In the genomic region with DNA sequence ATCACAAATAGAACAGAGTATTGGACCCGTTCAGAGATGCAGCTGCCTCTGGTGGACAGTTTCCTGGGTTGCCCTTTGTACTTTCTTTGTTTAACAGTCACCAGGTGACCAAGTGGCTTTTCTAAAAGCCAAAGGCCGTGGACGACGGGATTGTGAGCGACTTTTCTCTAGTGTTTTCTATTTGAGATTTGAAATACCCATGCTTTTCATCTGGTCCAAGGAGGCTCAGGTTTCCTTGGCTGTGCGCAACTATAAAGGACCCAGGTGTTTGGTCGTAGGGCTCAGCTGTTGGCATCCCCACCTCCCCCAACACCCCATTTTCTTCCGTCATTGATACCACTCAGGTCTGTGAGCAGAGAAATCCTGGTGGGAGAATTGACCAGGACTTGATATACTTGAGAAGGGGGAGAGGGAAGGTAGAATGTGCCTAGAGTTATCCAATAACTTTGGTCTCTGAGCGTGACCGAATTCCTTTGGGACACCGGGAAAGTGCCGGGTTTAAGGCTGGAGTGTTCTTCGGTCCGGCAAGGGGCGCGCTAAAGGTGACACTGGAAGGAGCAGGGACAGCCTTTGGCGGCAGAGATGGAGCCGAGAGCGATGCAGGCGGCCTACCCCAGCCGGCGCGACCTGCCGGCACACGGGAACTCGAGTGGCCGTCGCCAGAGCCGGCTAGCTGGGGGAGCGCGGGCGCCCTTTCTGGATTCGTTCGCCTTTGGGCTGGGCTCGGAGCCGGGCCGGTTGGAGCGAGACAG, we compare ENCODE assay signal across 8 cellular contexts.
DNase-seq lines count a peak whose midpoint lies in the region; ATAC-seq and TF ChIP-seq lines count a peak whose summit lies in the region.

No MANE protein-coding gene starts in this region.

- no peak for TF ChIP-seq CTCF in MCF 10A (IDR thresholded peaks at IDR 0.05; ENCODE audit: unreplicated experiment)

- peak overlapping the region; percentile 71 for H3K27ac Mint-ChIP-seq in MCF 10A (ENCODE audit: low read depth, unreplicated experiment)

- no TSS peak for BruUV-seq in MCF 10A (replicated peaks; lab: Mats Ljungman, UMichigan)

- DNase-seq in MG63 (no peak), MCF 10A (ENCODE audit: unreplicated experiment) (no peak), ureter (ENCODE audit: low spot score) (no peak), DMS 273 (lab: John Stamatoyannopoulos, UW; ENCODE audit: unreplicated experiment) (no peak)
- DNase-seq in stimulated activated CD4-positive, alpha-beta T cell treated with anti-CD3 and anti-CD28 coated beads, Interleukin-2, amount 100 ng/mL, for 48 hours = no peak
- DNase-seq in effector CD4-positive, alpha-beta T cell = no peak

- H3K9me3 Mint-ChIP-seq in MCF 10A (ENCODE audit: unreplicated experiment) = no peaks in the 10 kb centered on the region

- no peaks in the 10 kb centered on the region for H3K27me3 Mint-ChIP-seq in MCF 10A (ENCODE audit: insufficient read depth, unreplicated experiment)

- H3K36me3 ChIP-seq in MG63 = peaks cover 13% of the 10 kb centered on the region

- POLR2A ChIA-PET in MCF 10A (lab: Yijun Ruan, JAX) = interaction anchor here (1.0 to 8.1 kb wide), 6 partner anchors 8 to 309 kb away, joined by 3 to 98 read pairs (median 8); no protein-coding TSS in a partner anchor

- no peaks in the 10 kb centered on the region for H3K9me3 ChIP-seq in MG63
- H3K9me3 ChIP-seq in mononuclear cell (ENCODE audit: low read depth, low read length) = no peaks in the 10 kb centered on the region

- H3K4me3 Mint-ChIP-seq in MCF 10A (ENCODE audit: unreplicated experiment) = peak overlapping the region; percentile 83

- H3K4me3 ChIP-seq in MG63 = peak overlapping the region; percentile 72
- peak overlapping the region; percentile 50 for H3K4me3 ChIP-seq in mononuclear cell (ENCODE audit: low read length)

- H3K27me3 ChIP-seq in MG63 (no peaks in the 10 kb centered on the region), mononuclear cell (ENCODE audit: insufficient read depth, low read length) (no peaks in the 10 kb centered on the region)

- intact Hi-C loops in MCF 10A (cut with micrococcal nuclease) = loop anchor here (5.0 kb wide), 1 partner anchor 141 kb away; no protein-coding TSS in a partner anchor

- ATAC-seq in GM19043 (IDR thresholded peaks at IDR 0.05; ENCODE audit: low read depth, unreplicated experiment) = peak; percentile 6

- peaks cover 55% of the 10 kb centered on the region for H3K4me1 Mint-ChIP-seq in MCF 10A (ENCODE audit: insufficient read depth, unreplicated experiment)

- CTCF ChIA-PET in MCF 10A (lab: Yijun Ruan, JAX) = interaction anchor here (0.6 to 1.2 kb wide), 3 partner anchors 14 to 217 kb away, joined by 3 to 5 read pairs (median 3); no protein-coding TSS in a partner anchor

- peaks cover 50% of the 10 kb centered on the region for H3K4me1 ChIP-seq in mononuclear cell (ENCODE audit: insufficient read depth, low read length)

- H3K36me3 Mint-ChIP-seq in MCF 10A (ENCODE audit: insufficient read depth, unreplicated experiment) = peaks cover 12% of the 10 kb centered on the region
